1 cellular context compared by ENCODE assay signal in genomic region chr11:560305-561147, GRCh38.
TF ChIP-seq lines count a peak whose summit lies in the region.

A gene with protein sequence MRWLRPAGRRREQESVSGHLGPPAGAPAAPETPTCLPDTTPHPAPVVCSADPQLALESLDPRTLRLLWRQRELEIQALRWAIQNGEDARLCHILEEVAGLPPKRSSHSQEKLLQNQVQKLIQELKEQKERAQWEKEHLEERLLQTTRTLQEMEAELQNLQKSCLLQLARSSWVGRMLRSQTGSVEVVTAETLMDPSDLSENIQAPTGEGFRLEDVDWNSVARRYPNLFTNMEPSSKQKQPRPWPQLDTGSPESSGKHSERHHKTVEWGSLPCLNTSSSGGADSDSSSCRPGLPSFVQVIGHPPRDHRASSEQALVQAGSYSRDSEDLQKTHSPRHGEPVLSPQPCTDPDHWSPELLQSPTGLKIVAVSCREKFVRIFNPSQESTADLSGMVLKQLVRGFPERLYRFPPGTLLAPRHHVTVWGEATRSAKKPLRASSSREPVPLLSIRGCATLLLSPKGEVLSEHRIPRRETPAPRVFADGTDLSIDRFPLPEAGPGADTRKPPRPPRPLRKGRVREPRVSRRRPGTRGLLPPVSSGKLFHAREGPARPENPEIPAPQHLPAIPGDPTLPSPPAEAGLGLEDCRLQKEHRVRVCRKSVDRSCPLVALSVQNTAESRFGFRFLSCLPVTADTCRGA (minus strand): TSS chr11:560738. CDS start chr11:560716, 22 bp downstream.
A gene with protein sequence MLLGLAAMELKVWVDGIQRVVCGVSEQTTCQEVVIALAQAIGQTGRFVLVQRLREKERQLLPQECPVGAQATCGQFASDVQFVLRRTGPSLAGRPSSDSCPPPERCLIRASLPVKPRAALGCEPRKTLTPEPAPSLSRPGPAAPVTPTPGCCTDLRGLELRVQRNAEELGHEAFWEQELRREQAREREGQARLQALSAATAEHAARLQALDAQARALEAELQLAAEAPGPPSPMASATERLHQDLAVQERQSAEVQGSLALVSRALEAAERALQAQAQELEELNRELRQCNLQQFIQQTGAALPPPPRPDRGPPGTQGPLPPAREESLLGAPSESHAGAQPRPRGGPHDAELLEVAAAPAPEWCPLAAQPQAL (plus strand): TSS chr11:560970. CDS start chr11:561769, 799 bp downstream.

TF ChIP-seq in K562, 482 proteins besides CTCF, POLR2A, EP300 and RAD21 (continued from another document and continues in another):
- TF ChIP-seq FUS (optimal IDR thresholded peaks at IDR 0.05; ENCODE audit: low read depth, low read length) (no peak), MTA1 (IDR thresholded peaks at IDR 0.05; ENCODE audit: borderline replicate concordance) (no peak), SMARCC2 (IDR thresholded peaks at IDR 0.05; ENCODE audit: low read depth) (no peak), ZNF384 (IDR thresholded peaks at IDR 0.05; ENCODE audit: low read depth, low read length) (no peak), CHD4 (IDR thresholded peaks at IDR 0.05; ENCODE audit: insufficient read depth, insufficient replicate concordance, low read depth, low read length, poor library complexity, severe bottlenecking) (no peak), ZNF445 (CRISPR knock-in tag; IDR thresholded peaks at IDR 0.05; ENCODE audit: low read depth) (no peak), GATAD2B (IDR thresholded peaks at IDR 0.05; ENCODE audit: borderline replicate concordance) (peak; percentile 11; the same call in 1 of the 2 replicates), ASH1L (IDR thresholded peaks at IDR 0.05; ENCODE audit: borderline replicate concordance, low read depth, partially characterized antibody) (peak; percentile 79), PHF21A (IDR thresholded peaks at IDR 0.05; ENCODE audit: borderline replicate concordance, low read depth) (no peak), CEBPB (tag; IDR thresholded peaks at IDR 0.05) (no peak), NFYB (IDR thresholded peaks at IDR 0.05; ENCODE audit: extremely low read depth, insufficient read length) (peak; percentile 90), ZNF551 (CRISPR knock-in tag; IDR thresholded peaks at IDR 0.05) (no peak), ZNF436 (CRISPR knock-in tag; IDR thresholded peaks at IDR 0.05) (no peak), SREBF1 (IDR thresholded peaks at IDR 0.05; ENCODE audit: borderline replicate concordance, low read depth, low read length) (no peak), SIN3A (IDR thresholded peaks at IDR 0.05; ENCODE audit: borderline replicate concordance in 2 of 2, control insufficient read depth in 1 of 2, low read depth in 2 of 2, low read length in 2 of 2) (peak in 1 of 2 experiments; percentile 22; a peak in 1 of 4 replicates), TAL1 (IDR thresholded peaks at IDR 0.05) (no peak), NFXL1 (CRISPR knock-in tag; IDR thresholded peaks at IDR 0.05) (no peak), ZNF253 (CRISPR knock-in tag; conservative IDR thresholded peaks at IDR 0.05) (no peak), BCL6 (CRISPR knock-in tag; IDR thresholded peaks at IDR 0.05) (no peak), RBM14 (IDR thresholded peaks at IDR 0.05; ENCODE audit: borderline replicate concordance, insufficient read depth, low read depth, low read length) (no peak), SMARCB1 (IDR thresholded peaks at IDR 0.05; ENCODE audit: insufficient read length, low read depth) (no peak), TRIM28 (IDR thresholded peaks at IDR 0.05) (no peak; the same call in 1 of the 2 replicates), DDX20 (tag; IDR thresholded peaks at IDR 0.05; ENCODE audit: low read depth) (no peak), HIVEP1 (CRISPR knock-in tag; IDR thresholded peaks at IDR 0.05) (no peak), ZNF717 (CRISPR knock-in tag; IDR thresholded peaks at IDR 0.05) (no peak), ATF2 (CRISPR knock-in tag; IDR thresholded peaks at IDR 0.05) (no peak), HMG20A (CRISPR knock-in tag; conservative IDR thresholded peaks at IDR 0.05) (no peak), NFE2 (IDR thresholded peaks at IDR 0.05; ENCODE audit: low read depth) (no peak), TEAD4 (IDR thresholded peaks at IDR 0.05; ENCODE audit: low read length) (no peak), TEAD4 (CRISPR knock-in tag; IDR thresholded peaks at IDR 0.05; ENCODE audit: borderline replicate concordance) (0 out of 2 replicates have a peak, but pooled peaks have one; percentile 14), POLR2B (IDR thresholded peaks at IDR 0.05; ENCODE audit: low read depth, partially characterized antibody) (peak; percentile 62), RBM17 (IDR thresholded peaks at IDR 0.05; ENCODE audit: borderline replicate concordance, low read depth, low read length) (no peak), ARID3A (IDR thresholded peaks at IDR 0.05; ENCODE audit: borderline replicate concordance, low read depth, low read length) (no peak), MLX (CRISPR knock-in tag; conservative IDR thresholded peaks at IDR 0.05) (0 out of 4 replicates have a peak, but pooled peaks of 1 of the 2 experiments have one; percentile 43), ERF (CRISPR knock-in tag; IDR thresholded peaks at IDR 0.05) (0 out of 2 replicates have a peak, but pooled peaks have one; percentile 60), ETS2 (tag; IDR thresholded peaks at IDR 0.05; ENCODE audit: borderline replicate concordance, poor library complexity, severe bottlenecking) (no peak), CCNT2 (IDR thresholded peaks at IDR 0.05; ENCODE audit: borderline replicate concordance, extremely low read depth, insufficient read length, low read depth, low read length) (peak; percentile 41), ZBED1 (IDR thresholded peaks at IDR 0.05) (no peak)
- TF ChIP-seq, protein P1, sequence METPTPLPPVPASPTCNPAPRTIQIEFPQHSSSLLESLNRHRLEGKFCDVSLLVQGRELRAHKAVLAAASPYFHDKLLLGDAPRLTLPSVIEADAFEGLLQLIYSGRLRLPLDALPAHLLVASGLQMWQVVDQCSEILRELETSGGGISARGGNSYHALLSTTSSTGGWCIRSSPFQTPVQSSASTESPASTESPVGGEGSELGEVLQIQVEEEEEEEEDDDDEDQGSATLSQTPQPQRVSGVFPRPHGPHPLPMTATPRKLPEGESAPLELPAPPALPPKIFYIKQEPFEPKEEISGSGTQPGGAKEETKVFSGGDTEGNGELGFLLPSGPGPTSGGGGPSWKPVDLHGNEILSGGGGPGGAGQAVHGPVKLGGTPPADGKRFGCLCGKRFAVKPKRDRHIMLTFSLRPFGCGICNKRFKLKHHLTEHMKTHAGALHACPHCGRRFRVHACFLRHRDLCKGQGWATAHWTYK (CRISPR knock-in tag; IDR thresholded peaks at IDR 0.05): peak; percentile 77; the same call in 1 of the 2 replicates
- TF ChIP-seq, protein P2, sequence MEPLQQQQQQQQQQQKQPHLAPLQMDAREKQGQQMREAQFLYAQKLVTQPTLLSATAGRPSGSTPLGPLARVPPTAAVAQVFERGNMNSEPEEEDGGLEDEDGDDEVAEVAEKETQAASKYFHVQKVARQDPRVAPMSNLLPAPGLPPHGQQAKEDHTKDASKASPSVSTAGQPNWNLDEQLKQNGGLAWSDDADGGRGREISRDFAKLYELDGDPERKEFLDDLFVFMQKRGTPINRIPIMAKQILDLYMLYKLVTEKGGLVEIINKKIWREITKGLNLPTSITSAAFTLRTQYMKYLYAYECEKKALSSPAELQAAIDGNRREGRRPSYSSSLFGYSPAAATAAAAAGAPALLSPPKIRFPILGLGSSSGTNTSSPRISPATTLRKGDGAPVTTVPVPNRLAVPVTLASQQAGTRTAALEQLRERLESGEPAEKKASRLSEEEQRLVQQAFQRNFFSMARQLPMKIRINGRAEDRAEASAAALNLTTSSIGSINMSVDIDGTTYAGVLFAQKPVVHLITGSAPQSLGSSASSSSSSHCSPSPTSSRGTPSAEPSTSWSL (CRISPR knock-in tag; IDR thresholded peaks at IDR 0.05; ENCODE audit: borderline replicate concordance): no peak
- TF ChIP-seq, protein P3, sequence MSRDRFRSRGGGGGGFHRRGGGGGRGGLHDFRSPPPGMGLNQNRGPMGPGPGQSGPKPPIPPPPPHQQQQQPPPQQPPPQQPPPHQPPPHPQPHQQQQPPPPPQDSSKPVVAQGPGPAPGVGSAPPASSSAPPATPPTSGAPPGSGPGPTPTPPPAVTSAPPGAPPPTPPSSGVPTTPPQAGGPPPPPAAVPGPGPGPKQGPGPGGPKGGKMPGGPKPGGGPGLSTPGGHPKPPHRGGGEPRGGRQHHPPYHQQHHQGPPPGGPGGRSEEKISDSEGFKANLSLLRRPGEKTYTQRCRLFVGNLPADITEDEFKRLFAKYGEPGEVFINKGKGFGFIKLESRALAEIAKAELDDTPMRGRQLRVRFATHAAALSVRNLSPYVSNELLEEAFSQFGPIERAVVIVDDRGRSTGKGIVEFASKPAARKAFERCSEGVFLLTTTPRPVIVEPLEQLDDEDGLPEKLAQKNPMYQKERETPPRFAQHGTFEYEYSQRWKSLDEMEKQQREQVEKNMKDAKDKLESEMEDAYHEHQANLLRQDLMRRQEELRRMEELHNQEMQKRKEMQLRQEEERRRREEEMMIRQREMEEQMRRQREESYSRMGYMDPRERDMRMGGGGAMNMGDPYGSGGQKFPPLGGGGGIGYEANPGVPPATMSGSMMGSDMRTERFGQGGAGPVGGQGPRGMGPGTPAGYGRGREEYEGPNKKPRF (IDR thresholded peaks at IDR 0.05; ENCODE audit: low read depth, low read length): no peak
- TF ChIP-seq, protein P4, sequence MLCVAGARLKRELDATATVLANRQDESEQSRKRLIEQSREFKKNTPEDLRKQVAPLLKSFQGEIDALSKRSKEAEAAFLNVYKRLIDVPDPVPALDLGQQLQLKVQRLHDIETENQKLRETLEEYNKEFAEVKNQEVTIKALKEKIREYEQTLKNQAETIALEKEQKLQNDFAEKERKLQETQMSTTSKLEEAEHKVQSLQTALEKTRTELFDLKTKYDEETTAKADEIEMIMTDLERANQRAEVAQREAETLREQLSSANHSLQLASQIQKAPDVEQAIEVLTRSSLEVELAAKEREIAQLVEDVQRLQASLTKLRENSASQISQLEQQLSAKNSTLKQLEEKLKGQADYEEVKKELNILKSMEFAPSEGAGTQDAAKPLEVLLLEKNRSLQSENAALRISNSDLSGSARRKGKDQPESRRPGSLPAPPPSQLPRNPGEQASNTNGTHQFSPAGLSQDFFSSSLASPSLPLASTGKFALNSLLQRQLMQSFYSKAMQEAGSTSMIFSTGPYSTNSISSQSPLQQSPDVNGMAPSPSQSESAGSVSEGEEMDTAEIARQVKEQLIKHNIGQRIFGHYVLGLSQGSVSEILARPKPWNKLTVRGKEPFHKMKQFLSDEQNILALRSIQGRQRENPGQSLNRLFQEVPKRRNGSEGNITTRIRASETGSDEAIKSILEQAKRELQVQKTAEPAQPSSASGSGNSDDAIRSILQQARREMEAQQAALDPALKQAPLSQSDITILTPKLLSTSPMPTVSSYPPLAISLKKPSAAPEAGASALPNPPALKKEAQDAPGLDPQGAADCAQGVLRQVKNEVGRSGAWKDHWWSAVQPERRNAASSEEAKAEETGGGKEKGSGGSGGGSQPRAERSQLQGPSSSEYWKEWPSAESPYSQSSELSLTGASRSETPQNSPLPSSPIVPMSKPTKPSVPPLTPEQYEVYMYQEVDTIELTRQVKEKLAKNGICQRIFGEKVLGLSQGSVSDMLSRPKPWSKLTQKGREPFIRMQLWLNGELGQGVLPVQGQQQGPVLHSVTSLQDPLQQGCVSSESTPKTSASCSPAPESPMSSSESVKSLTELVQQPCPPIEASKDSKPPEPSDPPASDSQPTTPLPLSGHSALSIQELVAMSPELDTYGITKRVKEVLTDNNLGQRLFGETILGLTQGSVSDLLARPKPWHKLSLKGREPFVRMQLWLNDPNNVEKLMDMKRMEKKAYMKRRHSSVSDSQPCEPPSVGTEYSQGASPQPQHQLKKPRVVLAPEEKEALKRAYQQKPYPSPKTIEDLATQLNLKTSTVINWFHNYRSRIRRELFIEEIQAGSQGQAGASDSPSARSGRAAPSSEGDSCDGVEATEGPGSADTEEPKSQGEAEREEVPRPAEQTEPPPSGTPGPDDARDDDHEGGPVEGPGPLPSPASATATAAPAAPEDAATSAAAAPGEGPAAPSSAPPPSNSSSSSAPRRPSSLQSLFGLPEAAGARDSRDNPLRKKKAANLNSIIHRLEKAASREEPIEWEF (CRISPR knock-in tag; IDR thresholded peaks at IDR 0.05): no peak
- TF ChIP-seq, protein P5, sequence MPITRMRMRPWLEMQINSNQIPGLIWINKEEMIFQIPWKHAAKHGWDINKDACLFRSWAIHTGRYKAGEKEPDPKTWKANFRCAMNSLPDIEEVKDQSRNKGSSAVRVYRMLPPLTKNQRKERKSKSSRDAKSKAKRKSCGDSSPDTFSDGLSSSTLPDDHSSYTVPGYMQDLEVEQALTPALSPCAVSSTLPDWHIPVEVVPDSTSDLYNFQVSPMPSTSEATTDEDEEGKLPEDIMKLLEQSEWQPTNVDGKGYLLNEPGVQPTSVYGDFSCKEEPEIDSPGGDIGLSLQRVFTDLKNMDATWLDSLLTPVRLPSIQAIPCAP (CRISPR knock-in tag; IDR thresholded peaks at IDR 0.05; ENCODE audit: borderline replicate concordance): no peak
